20 cellular contexts compared by ENCODE assay signal in the genomic region with DNA sequence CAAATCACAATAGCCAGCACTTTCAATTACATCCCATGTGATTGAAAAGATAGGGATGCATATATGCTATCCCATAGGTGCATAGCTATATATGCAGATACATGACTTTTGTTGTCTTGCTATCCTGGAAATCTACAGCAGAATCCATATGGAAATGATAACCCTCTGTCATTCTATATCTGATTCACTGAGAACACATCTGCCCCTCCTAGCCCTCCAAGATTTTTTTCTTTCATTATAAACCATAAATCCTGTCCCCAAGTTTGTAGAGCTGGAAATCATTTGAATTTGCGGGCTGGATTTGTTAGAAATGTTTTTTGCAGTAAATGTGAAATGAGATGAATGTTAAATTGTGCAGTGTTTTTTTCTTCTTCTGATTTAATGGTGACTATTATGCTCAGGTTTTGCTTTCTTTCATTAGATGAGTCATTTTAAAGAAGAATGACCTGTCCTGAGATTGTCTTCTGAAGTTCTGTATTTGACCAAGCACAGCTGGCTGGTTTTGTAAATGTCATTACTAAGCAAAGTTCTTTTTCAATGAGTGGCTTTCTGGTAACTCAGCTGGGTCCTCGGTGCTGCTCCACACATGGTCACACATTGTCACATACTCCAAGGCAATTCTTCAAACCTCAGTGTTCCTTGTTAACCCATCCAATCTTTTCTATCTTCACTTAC. TPM values are rescaled to one million over a fixed set of nuclear protein-coding genes. Genes with fewer than 3 reads are reported as not detected.
DNase-seq lines count a peak whose midpoint lies in the region; ATAC-seq and TF ChIP-seq lines count a peak whose summit lies in the region.
"Had no signal": no experiment of that assay in that cellular context is flagged by ENCODE, and none has a peak within 500 bp of the region (broad histone marks: within the 10 kb centered on the region; RNA-seq: fewer than 3 reads in every experiment).

No MANE protein-coding gene starts in this region.

- H3K27me3 Mint-ChIP-seq in activated naive CD8-positive, alpha-beta T cell treated with anti-CD3 and anti-CD28 coated beads for 36 hours = peaks cover 8% of the 10 kb centered on the region
- peaks cover 0 to 8% (median 6%) of the 10 kb centered on the region in 3 donors for H3K27me3 Mint-ChIP-seq in CD14-positive monocyte (ENCODE audit: low read depth in 3 of 3)

- no peaks in the 10 kb centered on the region for H3K9me3 Mint-ChIP-seq in activated naive CD8-positive, alpha-beta T cell treated with anti-CD3 and anti-CD28 coated beads for 36 hours
- H3K9me3 Mint-ChIP-seq in CD14-positive monocyte = peaks cover 0 to 3% (median 0%) of the 10 kb centered on the region in 7 donors
- H3K9me3 Mint-ChIP-seq: activated T-cell treated with anti-CD3 and anti-CD28 coated beads, Interleukin-2, amount 50 U/mL, for 72 hours had no signal

- H3K27ac ChIP-seq in OCI-LY3 (ENCODE audit: low read length) = no peak overlapping the region
- H3K27ac ChIP-seq in fibroblast of lung (ENCODE audit: insufficient read depth, low read length) = no peak overlapping the region
- H3K27ac ChIP-seq in hepatocyte = no peak overlapping the region

- WGBS in hepatocyte (ENCODE audit: low lambda C conversion rate, missing lambda C conversion rate) = 72% methylated on average over 2 of the region's 2 CpGs

- H3K9me2 ChIP-seq in hepatocyte (replicated peaks; ENCODE audit: insufficient read depth) = no peaks in the 10 kb centered on the region

- DNase-seq in AG10803 (ENCODE audit: low read depth) = peak; percentile 45
- DNase-seq in fibroblast of lung (ENCODE audit: low read depth in 2 of 2) = peak; percentile 33 to 58
- DNase-seq in activated naive CD8-positive, alpha-beta T cell treated with anti-CD3 and anti-CD28 coated beads for 36 hours = no peak
- no peak for DNase-seq in NCI-H524 (lab: John Stamatoyannopoulos, UW)
- DNase-seq in hepatocyte (ENCODE audit: low spot score) = no peak
- DNase-seq in CD14-positive monocyte (ENCODE audit: low spot score) = no peak
- DNase-seq: activated CD4-positive, alpha-beta T cell treated with anti-CD3 and anti-CD28 coated beads, Interleukin-2, amount 50 U/mL, for 4 hours; activated T-cell treated with anti-CD3 and anti-CD28 coated beads, Interleukin-2, amount 50 U/mL, for 72 hours; aorta; Caco-2; cortex of kidney; KBM-7; NCI-H1694; NCI-H526 treated with DMSO at 0.1 percent for 48 hours; nucleus accumbens; SHP77 treated with DMSO at 0.1 percent for 48 hours; T1000 had no signal

- intact Hi-C loops in CD14-positive monocyte (cut with micrococcal nuclease) = no loop called here

- TF ChIP-seq CTCF in AG10803 (conservative IDR thresholded peaks at IDR 0.05; ENCODE audit: low read length) = no peak
- no peak for TF ChIP-seq CTCF in OCI-LY3 (IDR thresholded peaks at IDR 0.05; ENCODE audit: low read depth, low read length)
- no peak for TF ChIP-seq CTCF in fibroblast of lung (conservative IDR thresholded peaks at IDR 0.05 in 1 of 2, IDR thresholded peaks at IDR 0.05 in 1 of 2; ENCODE audit: low read depth in 1 of 2, low read length in 2 of 2)
- TF ChIP-seq CTCF in hepatocyte (IDR thresholded peaks at IDR 0.05; ENCODE audit: poor library complexity) = no peak
- TF ChIP-seq CTCF in CD14-positive monocyte (IDR thresholded peaks at IDR 0.05) = no peak

- H3K36me3 ChIP-seq in OCI-LY3 (replicated peaks; ENCODE audit: low read depth, low read length) (no peaks in the 10 kb centered on the region), fibroblast of lung (ENCODE audit: control insufficient read depth, insufficient read depth, low read length) (no peaks in the 10 kb centered on the region), hepatocyte (replicated peaks; ENCODE audit: insufficient read depth, low read depth) (no peaks in the 10 kb centered on the region)

- ATAC-seq in GM21619 (IDR thresholded peaks at IDR 0.05; ENCODE audit: unreplicated experiment) = peak; percentile 58

- H3K4me1 ChIP-seq in OCI-LY3 (ENCODE audit: low read length) = peaks cover 42% of the 10 kb centered on the region
- H3K4me1 ChIP-seq in fibroblast of lung (ENCODE audit: control insufficient read depth, extremely low read depth, insufficient read depth, low read length) = peaks cover 3% of the 10 kb centered on the region
- peaks cover 3% of the 10 kb centered on the region for H3K4me1 ChIP-seq in hepatocyte (ENCODE audit: insufficient read depth)

- H3K27me3 ChIP-seq in OCI-LY3 (ENCODE audit: low read depth, low read length) (no peaks in the 10 kb centered on the region), fibroblast of lung (ENCODE audit: control insufficient read depth, insufficient read depth, low read length) (no peaks in the 10 kb centered on the region), hepatocyte (no peaks in the 10 kb centered on the region)

- H3K4me3 Mint-ChIP-seq in activated naive CD8-positive, alpha-beta T cell treated with anti-CD3 and anti-CD28 coated beads for 36 hours = no peak overlapping the region
- H3K4me3 Mint-ChIP-seq in CD14-positive monocyte = no peak overlapping the region
- H3K4me3 Mint-ChIP-seq: activated T-cell treated with anti-CD3 and anti-CD28 coated beads, Interleukin-2, amount 50 U/mL, for 72 hours had no signal

- H3K9ac ChIP-seq in OCI-LY3 (ENCODE audit: low read length) = no peak overlapping the region
- no peak overlapping the region for H3K9ac ChIP-seq in fibroblast of lung (ENCODE audit: insufficient read depth, low read length)

- H3K79me2 ChIP-seq in OCI-LY3 (ENCODE audit: low read length) = no peaks in the 10 kb centered on the region
- no peaks in the 10 kb centered on the region for H3K79me2 ChIP-seq in fibroblast of lung (ENCODE audit: control insufficient read depth, insufficient read depth, low read length)
- no peaks in the 10 kb centered on the region for H3K79me2 ChIP-seq in hepatocyte

- H4K20me1 ChIP-seq in OCI-LY3 (ENCODE audit: insufficient read depth, low read length) (no peaks in the 10 kb centered on the region), fibroblast of lung (ENCODE audit: control insufficient read depth, extremely low read depth, insufficient read depth, low read length) (no peaks in the 10 kb centered on the region), hepatocyte (ENCODE audit: insufficient read depth, poor library complexity, severe bottlenecking) (no peaks in the 10 kb centered on the region)

- H3K4me2 ChIP-seq in OCI-LY3 (ENCODE audit: low read length) (peak overlapping the region; percentile 35), fibroblast of lung (ENCODE audit: extremely low read depth, insufficient read depth, low read length) (no peak overlapping the region), hepatocyte (no peak overlapping the region)

- no peak overlapping the region for H3K27ac Mint-ChIP-seq in activated naive CD8-positive, alpha-beta T cell treated with anti-CD3 and anti-CD28 coated beads for 36 hours
- no peak overlapping the region for H3K27ac Mint-ChIP-seq in CD14-positive monocyte
- H3K27ac Mint-ChIP-seq: activated T-cell treated with anti-CD3 and anti-CD28 coated beads, Interleukin-2, amount 50 U/mL, for 72 hours had no signal

- H3K4me3 ChIP-seq in AG10803 (ENCODE audit: low read length) = no peak overlapping the region
- H3K4me3 ChIP-seq in OCI-LY3 (ENCODE audit: low read length) = no peak overlapping the region
- H3K4me3 ChIP-seq in fibroblast of lung (replicated peaks in 1 of 4; ENCODE audit: control extremely low read depth in 1 of 4, insufficient read depth in 1 of 4, low read depth in 3 of 4, low read length in 4 of 4) = no peak overlapping the region
- no peak overlapping the region for H3K4me3 ChIP-seq in hepatocyte
- H3K4me3 ChIP-seq: skin epidermis had no signal

- H3K9me3 ChIP-seq in OCI-LY3 (ENCODE audit: insufficient read depth, low read length) (no peaks in the 10 kb centered on the region), fibroblast of lung (ENCODE audit: control insufficient read depth, insufficient read depth, low read depth, low read length) (no peaks in the 10 kb centered on the region), hepatocyte (ENCODE audit: low read depth) (no peaks in the 10 kb centered on the region)
- H3K9me3 ChIP-seq: Caco-2 had no signal

- no peaks in the 10 kb centered on the region for H3K36me3 Mint-ChIP-seq in activated naive CD8-positive, alpha-beta T cell treated with anti-CD3 and anti-CD28 coated beads for 36 hours
- H3K36me3 Mint-ChIP-seq in CD14-positive monocyte = no peaks in the 10 kb centered on the region

- no peaks in the 10 kb centered on the region for H3K4me1 Mint-ChIP-seq in activated naive CD8-positive, alpha-beta T cell treated with anti-CD3 and anti-CD28 coated beads for 36 hours
- peaks cover 11% of the 10 kb centered on the region for H3K4me1 Mint-ChIP-seq in CD14-positive monocyte

- H2AFZ ChIP-seq in OCI-LY3 (ENCODE audit: low read depth, low read length) (no peak overlapping the region), fibroblast of lung (ENCODE audit: low read length) (no peak overlapping the region), hepatocyte (no peak overlapping the region)

RNA-seq across cellular contexts. Expression of gene ABHD17C, which starts 25.4 kb away (rescaled TPM):
- total RNA-seq in fibroblast of lung (9.8 and 14.0 TPM in 2 replicates), hepatocyte (19.3 and 21.9 TPM in 2 replicates)
- polyA plus RNA-seq in fibroblast of lung (38.2 and 38.7 TPM in 2 replicates), hepatocyte (22.5 and 32.4 TPM in 2 replicates), CD14-positive monocyte (under 1 TPM; 0.48 to 0.68 TPM)
- polyA plus RNA-seq in fibroblast of lung (2012) = 23.5 and 25.7 TPM in 2 replicates
- polyA minus RNA-seq in fibroblast of lung (ENCODE audit: low replicate concordance) = 7.6 and 35.5 TPM in 2 replicates
- 1 to 10 TPM; 6.0 to 6.9 TPM for total RNA-seq in activated naive CD8-positive, alpha-beta T cell treated with anti-CD3 and anti-CD28 coated beads for 36 hours

Comparison
In these comparisons a context has a peak if more than half of its experiments do, and no peak if none do; other contexts are left out.
1. DNase-seq: peak in AG10803 (single experiment) and fibroblast of lung (2 of 2); none in activated naive CD8-positive, alpha-beta T cell treated with anti-CD3 and anti-CD28 coated beads for 36 hours (single experiment), NCI-H524 (0 of 2), hepatocyte (single experiment) and CD14-positive monocyte (single experiment).